Comparison of ENCODE assay signal across 7 cellular contexts in the genomic region with DNA sequence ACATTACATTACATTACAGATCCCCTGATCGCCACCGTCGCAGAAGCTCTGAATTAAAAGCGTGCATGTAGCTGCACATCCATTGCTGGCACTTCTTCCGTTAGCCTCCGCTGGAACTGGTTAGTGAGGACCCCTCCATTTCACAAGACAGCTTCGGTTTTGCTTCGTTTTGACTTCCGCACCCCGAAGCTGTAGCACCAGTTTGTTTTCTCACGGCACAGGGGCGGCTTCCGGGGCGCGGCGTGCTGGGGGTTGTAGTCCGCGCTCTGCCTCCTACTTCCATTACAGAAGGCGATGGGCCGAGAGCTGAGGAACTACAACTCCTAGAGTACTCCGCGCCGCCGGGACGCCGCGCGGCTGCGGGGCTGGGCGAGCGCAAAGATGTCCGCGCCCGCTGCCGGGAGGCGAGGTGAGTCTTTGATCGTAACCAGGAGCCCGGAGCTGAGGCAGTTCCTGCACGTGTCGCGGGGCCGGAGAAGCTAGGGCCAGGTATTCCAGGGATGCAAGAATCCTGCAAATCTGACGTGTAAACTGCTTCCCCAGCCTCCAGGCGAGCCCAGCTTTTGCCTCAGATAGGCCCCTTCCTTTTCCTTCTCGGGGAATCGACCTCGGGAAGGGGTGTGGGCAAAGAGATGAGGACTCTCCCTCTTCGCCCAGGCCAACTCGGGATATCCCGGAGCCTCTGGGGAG. TPM values are rescaled to one million over a fixed set of nuclear protein-coding genes. Genes with fewer than 3 reads are reported as not detected.
DNase-seq lines count a peak whose midpoint lies in the region; ATAC-seq and TF ChIP-seq lines count a peak whose summit lies in the region.

A gene (plus strand): TSS at position 352 of the 690 bp plus-strand sequence. CDS start 387 bp downstream, outside the sequence.

- peak within 1 kb of the TSS; percentile 86 for H3K4me3 ChIP-seq in astrocyte of the cerebellum (ENCODE audit: low read depth, low read length)

- TF ChIP-seq CTCF in astrocyte of the cerebellum (IDR thresholded peaks at IDR 0.05; ENCODE audit: low read depth, low read length, missing control alignments), result no peak

- ATAC-seq in GM18499 (IDR thresholded peaks at IDR 0.05; ENCODE audit: insufficient read depth, unreplicated experiment), result peak; percentile 62
- ATAC-seq in HG02938 (IDR thresholded peaks at IDR 0.05; ENCODE audit: unreplicated experiment), result peak; percentile 95

- in situ Hi-C loops in astrocyte of the cerebellum (cut with HindIII; ENCODE audit: low sequenced_read_pairs), result loop anchor here (5.0 kb wide), 1 partner anchor 75 kb away; no protein-coding TSS in a partner anchor

- DNase-seq in NCI-H2029 (lab: John Stamatoyannopoulos, UW), result peak; percentile 90
- DNase-seq in T-helper 9 cell, result peak; percentile 89
- DNase-seq in astrocyte of the cerebellum (ENCODE audit: low read depth), result peak; percentile 90
- peak; percentile 94 for DNase-seq in hepatic stellate cell (ENCODE audit: low spot score)
- DNase-seq in renal cortical epithelial cell (ENCODE audit: low read depth), result peak; percentile 87

RNA-seq across cellular contexts. Expression of the gene that starts here (rescaled TPM):
- 42.7 and 47.0 TPM in 2 replicates for total RNA-seq in renal cortical epithelial cell

Comparison
In these comparisons a context has a peak if more than half of its experiments do, and no peak if none do; other contexts are left out.
1. Peak in every context shown above with its lines: DNase-seq, ATAC-seq and H3K4me3 ChIP-seq.